In the genomic region with DNA sequence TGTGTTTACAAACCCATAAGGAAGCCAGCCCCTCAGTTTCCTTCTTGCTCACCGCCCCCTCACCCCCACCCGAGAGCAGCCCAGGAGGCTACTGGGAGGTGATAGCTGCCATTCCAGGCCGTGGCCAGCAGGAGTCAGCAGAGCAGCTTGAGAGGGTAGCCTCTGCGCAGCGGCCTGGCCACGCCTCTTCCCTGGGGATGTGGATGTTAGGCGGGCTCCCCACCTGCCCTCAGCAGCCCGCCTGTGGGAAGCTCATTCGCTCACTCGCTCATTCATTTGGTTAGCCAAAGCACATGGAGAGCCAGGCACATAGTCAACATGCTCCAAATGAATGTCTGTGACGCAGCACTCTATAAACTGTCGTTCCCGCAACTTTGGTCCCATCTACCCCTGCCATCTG, we compare ENCODE assay signal across 8 cellular contexts. TPM values are rescaled to one million over a fixed set of nuclear protein-coding genes. Genes with fewer than 3 reads are reported as not detected.
A peak's percentile ranks its signal among the peaks of the same experiment; 100 is the strongest.
DNase-seq lines count a peak whose midpoint lies in the region; ATAC-seq lines count a peak whose summit lies in the region.

No MANE protein-coding gene starts in this region.

- intact Hi-C loops in left colon (cut with DNase I, micrococcal nuclease) = loop anchor here (2.0 to 10.0 kb wide), 3 partner anchors 91 to 171 kb away; no protein-coding TSS in a partner anchor

- ATAC-seq in HG02759 (IDR thresholded peaks at IDR 0.05; ENCODE audit: unreplicated experiment) (peak; percentile 72), left colon (peak; percentile 81), GM21423 (IDR thresholded peaks at IDR 0.05; ENCODE audit: unreplicated experiment) (no peak)

- DNase-seq in DMS 273 treated with DMSO at 0.1 percent for 48 hours (lab: John Stamatoyannopoulos, UW) (peak; percentile 57), NCI-H2227 treated with DMSO at 0.1 percent for 48 hours (lab: John Stamatoyannopoulos, UW) (peak; percentile 21), cerebellar cortex (ENCODE audit: low spot score) (peak; percentile 85), left colon (peak; percentile 84 to 88)
- peak; percentile 78 to 83 for DNase-seq in activated CD4-positive, alpha-beta T cell treated with anti-CD3 and anti-CD28 coated beads for 24 hours (ENCODE audit: low read depth in 2 of 2)
- DNase-seq in stimulated activated CD4-positive, alpha-beta T cell treated with anti-CD3 and anti-CD28 coated beads, TNF-alpha, amount 100 ng/mL, for 1 hour (ENCODE audit: low read depth in 3 of 3, low spot score in 1 of 3) = peak in 2 of 3 donors; percentile 60 to 72

RNA-seq across cellular contexts. Expression of gene DPM2, which starts 6.1 kb away (rescaled TPM):
- total RNA-seq in left colon = 10 to 100 TPM; 25.1 to 28.6 TPM

RNA-seq across cellular contexts. Expression of gene PIP5KL1, which starts 13.2 kb away (rescaled TPM):
- 1 to 10 TPM; 1.3 to 1.9 TPM for total RNA-seq in left colon

RNA-seq across cellular contexts. Expression of gene ST6GALNAC4, which starts 26.9 kb away (rescaled TPM):
- total RNA-seq in left colon = 10 to 100 TPM; 37.5 to 46.9 TPM

RNA-seq across cellular contexts. Expression of gene EEIG1, which starts 37.0 kb away (rescaled TPM):
- total RNA-seq in left colon = 100 to 1,000 TPM; 157 to 175 TPM

RNA-seq across cellular contexts. Expression of gene ST6GALNAC6, which starts 44.3 kb away (rescaled TPM):
- total RNA-seq in left colon = 100 to 1,000 TPM; 222 to 302 TPM

Comparison
In these comparisons a context has a peak if more than half of its experiments do, and no peak if none do; other contexts are left out.
1. DNase-seq: peak in every context shown above with its lines; median percentile 86 in left colon; 85 in cerebellar cortex; 80 in activated CD4-positive, alpha-beta T cell treated with anti-CD3 and anti-CD28 coated beads for 24 hours; 66 in stimulated activated CD4-positive, alpha-beta T cell treated with anti-CD3 and anti-CD28 coated beads, TNF-alpha, amount 100 ng/mL, for 1 hour; 57 in DMS 273 treated with DMSO at 0.1 percent for 48 hours; 21 in NCI-H2227 treated with DMSO at 0.1 percent for 48 hours.